17 cellular contexts compared by ENCODE assay signal in the genomic region with DNA sequence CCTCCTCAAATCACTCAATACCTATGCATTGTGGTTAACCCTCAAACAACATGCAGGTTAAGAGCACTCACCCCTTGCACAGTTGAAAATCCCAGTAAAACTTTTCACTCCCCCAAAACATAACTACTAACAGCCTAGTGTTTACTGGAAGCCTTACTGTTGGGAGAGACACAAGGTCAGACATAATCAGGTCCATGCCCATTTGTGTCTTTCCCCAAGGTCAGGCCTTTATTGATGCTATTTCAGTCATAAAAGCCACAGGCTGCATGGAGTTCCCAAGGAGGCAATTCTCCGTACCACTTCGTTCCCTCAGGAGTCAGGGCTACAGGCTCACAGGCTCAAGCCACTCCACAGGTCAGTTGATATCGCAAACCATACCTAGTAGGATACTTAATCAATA.
A peak's percentile ranks its signal among the peaks of the same experiment; 100 is the strongest.
DNase-seq lines count a peak whose midpoint lies in the region; ATAC-seq, FAIRE-seq and TF ChIP-seq lines count a peak whose summit lies in the region.
"Had no signal": no experiment of that assay in that cellular context is flagged by ENCODE, and none has a peak within 500 bp of the region (broad histone marks: within the 10 kb centered on the region; RNA-seq: fewer than 3 reads in every experiment).

No MANE protein-coding gene starts in this region.

- no peaks in the 10 kb centered on the region for H3K36me3 Mint-ChIP-seq in T-cell
- H3K36me3 Mint-ChIP-seq in naive thymus-derived CD4-positive, alpha-beta T cell = peaks cover 0 to 19% (median 5%) of the 10 kb centered on the region in 5 donors
- no peaks in the 10 kb centered on the region for H3K36me3 Mint-ChIP-seq in CD14-positive monocyte

- in situ Hi-C loops in HepG2 (cut with HindIII; ENCODE audit: extremely low pct_ligation_motif_present, low pct_unique_long_range_greater_than_20kb) = no loop called here

- no peaks in the 10 kb centered on the region for H3K79me2 ChIP-seq in HepG2 (ENCODE audit: insufficient read depth, low read length)

- no peak overlapping the region for H3K27ac ChIP-seq in HepG2 (ENCODE audit: extremely low read length, insufficient read depth, low read length)
- H3K27ac ChIP-seq in right lobe of liver = no peak overlapping the region
- H3K27ac ChIP-seq in naive thymus-derived CD4-positive, alpha-beta T cell (ENCODE audit: low read depth, low read length) = no peak overlapping the region
- no peak overlapping the region for H3K27ac ChIP-seq in caudate nucleus (ENCODE audit: low read depth, low read length)
- H3K27ac ChIP-seq: HL-60 had no signal

- H3K36me3 ChIP-seq in HepG2 (replicated peaks in 1 of 2; ENCODE audit: control insufficient read depth in 1 of 2, insufficient read depth in 2 of 2, low read length in 2 of 2) = no peaks in the 10 kb centered on the region
- H3K36me3 ChIP-seq in right lobe of liver = no peaks in the 10 kb centered on the region
- H3K36me3 ChIP-seq in naive thymus-derived CD4-positive, alpha-beta T cell (ENCODE audit: control insufficient read depth in 2 of 3, insufficient read depth in 3 of 3, low read length in 3 of 3) = no peaks in the 10 kb centered on the region

- CTCF ChIA-PET in HepG2 (lab: Yijun Ruan, JAX; ENCODE audit: low intra/inter-chr PET ratio, low total read pairs) (no interaction called here), T-cell (lab: Charles Lee) (no interaction called here)
- CTCF ChIA-PET in naive thymus-derived CD4-positive, alpha-beta T cell (lab: Charles Lee) = interaction anchor here (0.7 to 1.6 kb wide), 2 partner anchors 160 to 618 kb away, joined by 3 to 6 read pairs; no protein-coding TSS in a partner anchor

- H3K4me1 Mint-ChIP-seq in T-cell (peaks cover 69 to 77% (median 76%) of the 10 kb centered on the region in 3 donors), CD14-positive monocyte (no peaks in the 10 kb centered on the region)
- H3K4me1 Mint-ChIP-seq in naive thymus-derived CD4-positive, alpha-beta T cell = peaks cover 40 to 91% (median 85%) of the 10 kb centered on the region in 7 donors
- H3K4me1 Mint-ChIP-seq: B cell, GM23338 had no signal

- H3K4me3 Mint-ChIP-seq in T-cell (no peak overlapping the region), CD14-positive monocyte (no peak overlapping the region)
- H3K4me3 Mint-ChIP-seq in naive thymus-derived CD4-positive, alpha-beta T cell = peak overlapping the region in 3 of 10 donors; percentile 8 to 43 (median 42)
- H3K4me3 Mint-ChIP-seq: B cell, GM23338 had no signal

- no peak overlapping the region for H3K9ac ChIP-seq in HepG2 (ENCODE audit: insufficient read depth, low read depth, low read length)

- no peak for TF ChIP-seq RAD21 in HepG2 (CRISPR knock-in tag; IDR thresholded peaks at IDR 0.05)

- H3K27me3 Mint-ChIP-seq in T-cell = no peaks in the 10 kb centered on the region
- H3K27me3 Mint-ChIP-seq in naive thymus-derived CD4-positive, alpha-beta T cell = no peaks in the 10 kb centered on the region
- no peaks in the 10 kb centered on the region for H3K27me3 Mint-ChIP-seq in CD14-positive monocyte (ENCODE audit: low read depth in 3 of 3)
- H3K27me3 Mint-ChIP-seq: B cell had no signal

- no peaks in the 10 kb centered on the region for H3K9me3 ChIP-seq in HepG2 (ENCODE audit: low read length)
- no peaks in the 10 kb centered on the region for H3K9me3 ChIP-seq in right lobe of liver
- no peaks in the 10 kb centered on the region for H3K9me3 ChIP-seq in naive thymus-derived CD4-positive, alpha-beta T cell (ENCODE audit: control insufficient read depth in 2 of 3, low read length in 3 of 3)

- H3K4me1 ChIP-seq in HepG2 (ENCODE audit: insufficient read depth, low read length) = peaks cover 48% of the 10 kb centered on the region
- peaks cover 0 to 11% (median 0%) of the 10 kb centered on the region in 4 donors for H3K4me1 ChIP-seq in right lobe of liver
- peaks cover 36 to 57% of the 10 kb centered on the region in 2 donors for H3K4me1 ChIP-seq in naive thymus-derived CD4-positive, alpha-beta T cell (ENCODE audit: control insufficient read depth in 2 of 2, insufficient read depth in 2 of 2, low read length in 2 of 2)

- H3K4me3 ChIP-seq in HepG2 (replicated peaks in 1 of 3; ENCODE audit: insufficient read depth in 1 of 3, low read depth in 2 of 3, low read length in 3 of 3) (no peak overlapping the region), right lobe of liver (no peak overlapping the region)
- H3K4me3 ChIP-seq in naive thymus-derived CD4-positive, alpha-beta T cell (ENCODE audit: low read length) = no peak overlapping the region
- H3K4me3 ChIP-seq: GM12878, GM23338, K562 had no signal

- H2AFZ ChIP-seq in HepG2 (ENCODE audit: low read length) = no peak overlapping the region
- H2AFZ ChIP-seq: GM23338 had no signal

- H3K9me3 Mint-ChIP-seq in T-cell = peaks cover 0 to 7% (median 7%) of the 10 kb centered on the region in 3 donors
- H3K9me3 Mint-ChIP-seq in naive thymus-derived CD4-positive, alpha-beta T cell = peaks cover 0 to 13% (median 5%) of the 10 kb centered on the region in 11 donors
- peaks cover 2 to 17% (median 10%) of the 10 kb centered on the region in 7 donors for H3K9me3 Mint-ChIP-seq in CD14-positive monocyte

- H3K27me3 ChIP-seq in HepG2 (ENCODE audit: control insufficient read depth in 1 of 2, insufficient read depth in 2 of 2, low read length in 2 of 2) (no peaks in the 10 kb centered on the region), right lobe of liver (no peaks in the 10 kb centered on the region)
- H3K27me3 ChIP-seq in naive thymus-derived CD4-positive, alpha-beta T cell (ENCODE audit: control insufficient read depth in 2 of 2, insufficient read depth in 2 of 2, low read length in 2 of 2) = no peaks in the 10 kb centered on the region

- no peak for TF ChIP-seq CTCF in HepG2 (CRISPR knock-in tag; IDR thresholded peaks at IDR 0.05)
- TF ChIP-seq CTCF in right lobe of liver (IDR thresholded peaks at IDR 0.05) = no peak
- TF ChIP-seq CTCF in CD14-positive monocyte (IDR thresholded peaks at IDR 0.05) = no peak

- BruUV-seq in HepG2 (replicated peaks; lab: Mats Ljungman, UMichigan) = no TSS peak

- H4K20me1 ChIP-seq in HepG2 (ENCODE audit: insufficient read depth, low read length) = no peaks in the 10 kb centered on the region

- intact Hi-C loops in HepG2 (cut with micrococcal nuclease; ENCODE audit: unreplicated experiment) (no loop called here), right lobe of liver (cut with DNase I) (no loop called here), CD14-positive monocyte (cut with micrococcal nuclease) (no loop called here)
- intact Hi-C loops in naive thymus-derived CD4-positive, alpha-beta T cell (cut with micrococcal nuclease) = loop anchor here (5.0 kb wide), 2 partner anchors 128 to 348 kb away; no protein-coding TSS in a partner anchor

- TF ChIP-seq EP300 in HepG2 (IDR thresholded peaks at IDR 0.05; ENCODE audit: low read depth in 2 of 2, low read length in 2 of 2) = 0 out of 4 replicates have a peak, but pooled peaks of 1 of the 2 experiments have one; percentile 18
- TF ChIP-seq EP300 in HepG2 (CRISPR knock-in tag; IDR thresholded peaks at IDR 0.05; ENCODE audit: borderline replicate concordance) = no peak

- FAIRE-seq in HepG2 (lab: Jason Lieb, UNC) = peak; percentile 4
- FAIRE-seq: A204.1, GM12878, GM18507, K562 had no signal

- peak overlapping the region; percentile 30; the same call in 1 of the 2 replicates for H3K4me2 ChIP-seq in HepG2 (ENCODE audit: low read depth, low read length)
- H3K4me2 ChIP-seq: GM23338 had no signal

- DNase-seq in HepG2 (ENCODE audit: low spot score) (peak; percentile 29), right lobe of liver (no peak), T-cell (no peak), caudate nucleus (lab: John Stamatoyannopoulos, UW) (no peak), CD14-positive monocyte (ENCODE audit: low spot score) (no peak), NCI-H526 treated with DMSO at 0.1 percent for 48 hours (lab: John Stamatoyannopoulos, UW) (no peak)
- no peak for DNase-seq in naive thymus-derived CD4-positive, alpha-beta T cell
- DNase-seq: C1 segment of cervical spinal cord, DMS79, H7 had no signal

- POLR2A ChIA-PET in HepG2 (lab: Yijun Ruan, JAX) (no interaction called here), T-cell (lab: Charles Lee) (no interaction called here)
- POLR2A ChIA-PET in naive thymus-derived CD4-positive, alpha-beta T cell (lab: Charles Lee) = interaction anchor here (1.0 kb wide), 1 partner anchor 10 kb away, joined by 3 read pairs; no protein-coding TSS in a partner anchor

- 64% methylated on average over 3 of the region's 3 CpGs for WGBS in HepG2 (ENCODE audit: low lambda C conversion rate)
- WGBS in right lobe of liver (ENCODE audit: insufficient coverage, low coverage, low lambda C conversion rate, missing lambda C conversion rate) = 94% methylated on average over 3 of the region's 3 CpGs

- ATAC-seq in HepG2 = peak; percentile 44
- ATAC-seq in right lobe of liver = no peak
- no peak for ATAC-seq in T-cell (replicated peaks in 1 of 4)
- ATAC-seq in naive thymus-derived CD4-positive, alpha-beta T cell = no peak
- ATAC-seq: GM12878, GM23338, K562 had no signal

- no peak for TF ChIP-seq POLR2A in HepG2 (IDR thresholded peaks at IDR 0.05; ENCODE audit: insufficient read depth in 1 of 2, low read depth in 2 of 2, low read length in 2 of 2)
- TF ChIP-seq POLR2A in right lobe of liver (IDR thresholded peaks at IDR 0.05) = no peak

- H3K27ac Mint-ChIP-seq in T-cell = peak overlapping the region; percentile 36 to 76
- peak overlapping the region in 8 of 9 donors; percentile 3 to 93 (median 55) for H3K27ac Mint-ChIP-seq in naive thymus-derived CD4-positive, alpha-beta T cell
- H3K27ac Mint-ChIP-seq in CD14-positive monocyte = no peak overlapping the region
- H3K27ac Mint-ChIP-seq: B cell, GM23338 had no signal

TF ChIP-seq in HepG2, 621 proteins besides CTCF, POLR2A, EP300 and RAD21 (continues in another document):
- TF ChIP-seq MTF1 (CRISPR knock-in tag; IDR thresholded peaks at IDR 0.05) (no peak), SOX13 (IDR thresholded peaks at IDR 0.05) (no peak), SOX13 (CRISPR knock-in tag; conservative IDR thresholded peaks at IDR 0.05 in 1 of 2, IDR thresholded peaks at IDR 0.05 in 1 of 2) (peak in 1 of 2 experiments; percentile 55; a peak in 1 of 4 replicates)

Comparison
In these comparisons a context has a peak if more than half of its experiments do, and no peak if none do; other contexts are left out.
1. H3K27ac Mint-ChIP-seq: peak in T-cell (2 of 2) and naive thymus-derived CD4-positive, alpha-beta T cell (8 of 9); none in CD14-positive monocyte (0 of 7).
2. intact Hi-C loops: an anchor here in naive thymus-derived CD4-positive, alpha-beta T cell (5.0 kb wide); none called in HepG2, right lobe of liver and CD14-positive monocyte.